1 cellular context compared by ENCODE assay signal in the genomic region with DNA sequence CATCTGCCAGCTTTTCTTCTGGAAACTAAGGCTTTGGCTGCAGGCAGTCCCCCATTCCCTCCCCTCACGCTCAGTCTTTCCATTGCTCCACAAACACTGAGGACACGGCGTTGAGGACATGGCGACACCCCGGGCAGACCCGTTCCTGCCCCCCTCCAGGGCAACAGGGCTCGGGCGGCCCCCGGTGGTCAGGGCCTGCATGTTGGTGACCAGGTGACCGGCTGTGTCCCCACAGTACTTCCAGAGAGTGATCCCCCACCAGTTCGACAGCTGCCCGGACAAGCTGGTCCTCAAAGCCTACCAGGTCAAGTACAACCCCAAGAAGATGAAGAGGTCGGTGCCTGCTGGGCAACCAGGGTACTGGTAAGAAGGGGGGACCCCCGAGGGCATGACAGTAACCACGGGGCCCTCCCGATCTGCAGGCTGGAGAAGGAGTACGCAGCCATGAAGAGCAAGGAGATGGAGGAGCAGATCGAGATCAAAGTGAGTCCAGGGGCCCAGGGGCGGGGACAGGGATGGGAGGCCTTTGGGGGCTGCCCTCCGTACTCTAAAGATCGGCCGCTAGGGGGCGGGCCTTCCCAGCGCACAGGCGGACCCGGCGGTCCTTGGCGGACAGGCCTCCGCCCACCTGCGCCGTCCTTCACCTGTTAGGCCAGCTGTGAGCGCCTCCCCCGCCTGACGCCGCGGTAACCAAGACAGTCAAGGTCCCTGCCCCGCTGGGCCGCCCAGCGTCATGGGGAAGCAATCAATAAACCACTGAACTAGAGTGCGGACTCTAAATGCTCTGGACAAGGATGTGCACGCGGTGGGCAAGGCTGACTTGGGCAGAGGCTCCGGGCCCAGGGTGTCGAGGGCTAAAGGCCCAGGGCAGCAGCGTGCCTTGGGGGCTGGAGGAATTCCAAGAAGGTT.
TF ChIP-seq lines count a peak whose summit lies in the region.

No MANE protein-coding gene starts in this region.

TF ChIP-seq in HepG2, 621 proteins besides CTCF, POLR2A, EP300 and RAD21 (continued from another document and continues in another):
- TF ChIP-seq IKZF5 (CRISPR knock-in tag; IDR thresholded peaks at IDR 0.05) (peak; percentile 90), GABPB1 (CRISPR knock-in tag; IDR thresholded peaks at IDR 0.05) (peak; percentile 80), NRL (CRISPR knock-in tag; IDR thresholded peaks at IDR 0.05; ENCODE audit: borderline replicate concordance) (peak; percentile 85), PHF20 (CRISPR knock-in tag; IDR thresholded peaks at IDR 0.05) (peak; percentile 33; the same call in 1 of the 2 replicates), NR1H2 (CRISPR knock-in tag; IDR thresholded peaks at IDR 0.05; ENCODE audit: borderline replicate concordance, low read depth) (no peak), DR1 (CRISPR knock-in tag; IDR thresholded peaks at IDR 0.05) (peak; percentile 58; the same call in 1 of the 2 replicates), RERE (CRISPR knock-in tag; IDR thresholded peaks at IDR 0.05; ENCODE audit: low read depth) (peak; percentile 50; the same call in 1 of the 2 replicates), HNRNPLL (IDR thresholded peaks at IDR 0.05; ENCODE audit: low read depth, low read length, poor library complexity, severe bottlenecking) (peak; percentile 69), STAT5B (CRISPR knock-in tag; IDR thresholded peaks at IDR 0.05) (peak; percentile 58; the same call in 1 of the 2 replicates), NR2F1 (CRISPR knock-in tag; IDR thresholded peaks at IDR 0.05) (peak in 1 of 2 experiments; percentile 34; a peak in 1 of 4 replicates), DDIT3 (CRISPR knock-in tag; IDR thresholded peaks at IDR 0.05) (no peak; the same call in 1 of the 2 replicates), ZNF260 (CRISPR knock-in tag; IDR thresholded peaks at IDR 0.05; ENCODE audit: borderline replicate concordance, low read depth) (no peak), ZKSCAN8 (CRISPR knock-in tag; IDR thresholded peaks at IDR 0.05; ENCODE audit: borderline replicate concordance) (peak; percentile 45; the same call in 1 of the 2 replicates), ZNF296 (CRISPR knock-in tag; conservative IDR thresholded peaks at IDR 0.05) (no peak), ZNF652 (CRISPR knock-in tag; IDR thresholded peaks at IDR 0.05; ENCODE audit: borderline replicate concordance, low read depth) (peak; percentile 39; the same call in 1 of the 2 replicates), ZNF232 (CRISPR knock-in tag; IDR thresholded peaks at IDR 0.05; ENCODE audit: borderline replicate concordance) (peak; percentile 94; the same call in 1 of the 2 replicates), ATM (IDR thresholded peaks at IDR 0.05; ENCODE audit: borderline replicate concordance) (no peak), ZNF430 (CRISPR knock-in tag; IDR thresholded peaks at IDR 0.05) (peak; percentile 93), HDAC6 (IDR thresholded peaks at IDR 0.05; ENCODE audit: low read depth, low read length) (no peak), PHF21A (CRISPR knock-in tag; IDR thresholded peaks at IDR 0.05) (peak; percentile 90), THAP11 (CRISPR knock-in tag; IDR thresholded peaks at IDR 0.05) (peak; percentile 80), ZBTB7B (CRISPR knock-in tag; IDR thresholded peaks at IDR 0.05) (peak; percentile 93), TEF (CRISPR knock-in tag; IDR thresholded peaks at IDR 0.05) (no peak), SAFB2 (CRISPR knock-in tag; IDR thresholded peaks at IDR 0.05; ENCODE audit: borderline replicate concordance, low read depth) (peak; percentile 94; the same call in 1 of the 2 replicates), TBL1XR1 (IDR thresholded peaks at IDR 0.05; ENCODE audit: borderline replicate concordance, low read length, partially characterized antibody) (no peak), CHCHD3 (CRISPR knock-in tag; IDR thresholded peaks at IDR 0.05) (no peak), SMARCC2 (IDR thresholded peaks at IDR 0.05) (no peak), FOXK1 (CRISPR knock-in tag; IDR thresholded peaks at IDR 0.05; ENCODE audit: borderline replicate concordance, low read depth) (peak; percentile 82; the same call in 1 of the 2 replicates), ZMYM2 (CRISPR knock-in tag; IDR thresholded peaks at IDR 0.05) (0 out of 2 replicates have a peak, but pooled peaks have one; percentile 10), CC2D1A (CRISPR knock-in tag; IDR thresholded peaks at IDR 0.05) (no peak), MED1 (CRISPR knock-in tag; IDR thresholded peaks at IDR 0.05) (peak; percentile 91), ZNF280D (CRISPR knock-in tag; IDR thresholded peaks at IDR 0.05) (0 out of 2 replicates have a peak, but pooled peaks have one; percentile 21), SRSF1 (optimal IDR thresholded peaks at IDR 0.05; ENCODE audit: low read depth, low read length) (peak; percentile 47), ZNF124 (CRISPR knock-in tag; IDR thresholded peaks at IDR 0.05) (peak; percentile 67; the same call in 1 of the 2 replicates)
- TF ChIP-seq, protein P1, sequence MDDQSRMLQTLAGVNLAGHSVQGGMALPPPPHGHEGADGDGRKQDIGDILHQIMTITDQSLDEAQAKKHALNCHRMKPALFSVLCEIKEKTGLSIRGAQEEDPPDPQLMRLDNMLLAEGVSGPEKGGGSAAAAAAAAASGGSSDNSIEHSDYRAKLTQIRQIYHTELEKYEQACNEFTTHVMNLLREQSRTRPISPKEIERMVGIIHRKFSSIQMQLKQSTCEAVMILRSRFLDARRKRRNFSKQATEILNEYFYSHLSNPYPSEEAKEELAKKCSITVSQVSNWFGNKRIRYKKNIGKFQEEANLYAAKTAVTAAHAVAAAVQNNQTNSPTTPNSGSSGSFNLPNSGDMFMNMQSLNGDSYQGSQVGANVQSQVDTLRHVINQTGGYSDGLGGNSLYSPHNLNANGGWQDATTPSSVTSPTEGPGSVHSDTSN (CRISPR knock-in tag; IDR thresholded peaks at IDR 0.05; ENCODE audit: borderline replicate concordance) = 0 out of 2 replicates have a peak, but pooled peaks have one; percentile 50
- TF ChIP-seq, protein P2, sequence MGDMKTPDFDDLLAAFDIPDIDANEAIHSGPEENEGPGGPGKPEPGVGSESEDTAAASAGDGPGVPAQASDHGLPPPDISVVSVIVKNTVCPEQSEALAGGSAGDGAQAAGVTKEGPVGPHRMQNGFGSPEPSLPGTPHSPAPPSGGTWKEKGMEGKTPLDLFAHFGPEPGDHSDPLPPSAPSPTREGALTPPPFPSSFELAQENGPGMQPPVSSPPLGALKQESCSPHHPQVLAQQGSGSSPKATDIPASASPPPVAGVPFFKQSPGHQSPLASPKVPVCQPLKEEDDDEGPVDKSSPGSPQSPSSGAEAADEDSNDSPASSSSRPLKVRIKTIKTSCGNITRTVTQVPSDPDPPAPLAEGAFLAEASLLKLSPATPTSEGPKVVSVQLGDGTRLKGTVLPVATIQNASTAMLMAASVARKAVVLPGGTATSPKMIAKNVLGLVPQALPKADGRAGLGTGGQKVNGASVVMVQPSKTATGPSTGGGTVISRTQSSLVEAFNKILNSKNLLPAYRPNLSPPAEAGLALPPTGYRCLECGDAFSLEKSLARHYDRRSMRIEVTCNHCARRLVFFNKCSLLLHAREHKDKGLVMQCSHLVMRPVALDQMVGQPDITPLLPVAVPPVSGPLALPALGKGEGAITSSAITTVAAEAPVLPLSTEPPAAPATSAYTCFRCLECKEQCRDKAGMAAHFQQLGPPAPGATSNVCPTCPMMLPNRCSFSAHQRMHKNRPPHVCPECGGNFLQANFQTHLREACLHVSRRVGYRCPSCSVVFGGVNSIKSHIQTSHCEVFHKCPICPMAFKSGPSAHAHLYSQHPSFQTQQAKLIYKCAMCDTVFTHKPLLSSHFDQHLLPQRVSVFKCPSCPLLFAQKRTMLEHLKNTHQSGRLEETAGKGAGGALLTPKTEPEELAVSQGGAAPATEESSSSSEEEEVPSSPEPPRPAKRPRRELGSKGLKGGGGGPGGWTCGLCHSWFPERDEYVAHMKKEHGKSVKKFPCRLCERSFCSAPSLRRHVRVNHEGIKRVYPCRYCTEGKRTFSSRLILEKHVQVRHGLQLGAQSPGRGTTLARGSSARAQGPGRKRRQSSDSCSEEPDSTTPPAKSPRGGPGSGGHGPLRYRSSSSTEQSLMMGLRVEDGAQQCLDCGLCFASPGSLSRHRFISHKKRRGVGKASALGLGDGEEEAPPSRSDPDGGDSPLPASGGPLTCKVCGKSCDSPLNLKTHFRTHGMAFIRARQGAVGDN (CRISPR knock-in tag; IDR thresholded peaks at IDR 0.05) = peak; percentile 100
